Comparison of ENCODE assay signal across 21 cellular contexts in genomic region chr15:22831473-22831872, GRCh38. TPM values are rescaled to one million over a fixed set of nuclear protein-coding genes. Genes with fewer than 3 reads are reported as not detected.
DNase-seq lines count a peak whose midpoint lies in the region; ATAC-seq, FAIRE-seq and TF ChIP-seq lines count a peak whose summit lies in the region.
"Had no signal": no experiment of that assay in that cellular context is flagged by ENCODE, and none has a peak within 500 bp of the region (broad histone marks: within the 10 kb centered on the region; RNA-seq: fewer than 3 reads in every experiment).

No MANE protein-coding gene starts in this region.

- H3K9me3 Mint-ChIP-seq in WTC11: peaks cover 31% of the 10 kb centered on the region
- H3K9me3 Mint-ChIP-seq in stimulated activated naive CD8-positive, alpha-beta T cell treated with anti-CD3 and anti-CD28 coated beads, Interleukin-15, amount 100 ng/mL, for 72 hours: peaks cover 0 to 6% of the 10 kb centered on the region in 2 donors
- H3K9me3 Mint-ChIP-seq: activated T-helper 17 cell treated with anti-CD3 and anti-CD28 coated beads, Interleukin-2, amount 50 U/mL, for 72 hours; T-helper 2 cell treated with Interferon-gamma antibody and Interleukin-4, amounts not matched to agents 5 μg/mL and 100 μg/mL, for 36 hours had no signal

- peak overlapping the region; percentile 61; the same call in 1 of the 2 replicates for H3K27ac Mint-ChIP-seq in WTC11
- no peak overlapping the region for H3K27ac Mint-ChIP-seq in stimulated activated naive CD8-positive, alpha-beta T cell treated with anti-CD3 and anti-CD28 coated beads, Interleukin-15, amount 100 ng/mL, for 72 hours
- H3K27ac Mint-ChIP-seq: activated naive CD8-positive, alpha-beta T cell; activated T-helper 17 cell treated with anti-CD3 and anti-CD28 coated beads, Interleukin-2, amount 50 U/mL, for 72 hours; stimulated activated memory B cell treated with anti-CD40 and anti-IgM and Interleukin-4, amounts not matched to agents 10 μg/mL and 1 μg/mL and 100 μg/mL, for 72 hours; T-helper 2 cell treated with Interferon-gamma antibody and Interleukin-4, amounts not matched to agents 5 μg/mL and 100 μg/mL, for 36 hours had no signal

- POLR2A ChIA-PET in WTC11 (lab: Charles Lee): no interaction called here

- peaks cover 3% of the 10 kb centered on the region; the same call in 1 of the 2 replicates for H3K27me3 Mint-ChIP-seq in WTC11 (ENCODE audit: low read depth)
- H3K27me3 Mint-ChIP-seq in stimulated activated naive CD8-positive, alpha-beta T cell treated with anti-CD3 and anti-CD28 coated beads, Interleukin-15, amount 100 ng/mL, for 72 hours: no peaks in the 10 kb centered on the region
- H3K27me3 Mint-ChIP-seq: activated naive CD8-positive, alpha-beta T cell; activated T-helper 17 cell treated with anti-CD3 and anti-CD28 coated beads, Interleukin-2, amount 50 U/mL, for 72 hours; stimulated activated memory B cell treated with anti-CD40 and anti-IgM and Interleukin-4, amounts not matched to agents 10 μg/mL and 1 μg/mL and 100 μg/mL, for 72 hours had no signal

- no peak for ATAC-seq in WTC11
- ATAC-seq in stimulated activated naive CD8-positive, alpha-beta T cell treated with anti-CD3 and anti-CD28 coated beads, Interleukin-15, amount 100 ng/mL, for 72 hours: no peak
- no peak for ATAC-seq in HG02981 (IDR thresholded peaks at IDR 0.05; ENCODE audit: unreplicated experiment)
- ATAC-seq: activated T-helper 17 cell treated with anti-CD3 and anti-CD28 coated beads, Interleukin-2, amount 50 U/mL, for 72 hours; GM12878; stimulated activated memory B cell treated with anti-CD40 and anti-IgM and Interleukin-4, amounts not matched to agents 10 μg/mL and 1 μg/mL and 100 μg/mL, for 72 hours had no signal

- TF ChIP-seq CTCF in WTC11 (IDR thresholded peaks at IDR 0.05): no peak

- DNase-seq in EH (ENCODE audit: low read depth): peak; percentile 29
- DNase-seq in M059J (ENCODE audit: low read depth): peak; percentile 45
- no peak for DNase-seq in WTC11 (ENCODE audit: low spot score)
- DNase-seq in left kidney (ENCODE audit: low read depth, low spot score): peak; percentile 35
- no peak for DNase-seq in stimulated activated naive CD8-positive, alpha-beta T cell treated with anti-CD3 and anti-CD28 coated beads, Interleukin-15, amount 100 ng/mL, for 72 hours
- DNase-seq in urothelium cell line (ENCODE audit: low spot score): no peak
- no peak for DNase-seq in NCI-H526 treated with DMSO at 0.1 percent for 48 hours (lab: John Stamatoyannopoulos, UW)
- DNase-seq: DMS153; effector CD4-positive, alpha-beta T cell; islet precursor cell; NCI-H1436 treated with DMSO at 0.1 percent for 48 hours; NCI-H226; SK-N-SH; small intestine; WERI-Rb-1 had no signal

- no peak overlapping the region for H3K4me3 Mint-ChIP-seq in WTC11
- H3K4me3 Mint-ChIP-seq in stimulated activated naive CD8-positive, alpha-beta T cell treated with anti-CD3 and anti-CD28 coated beads, Interleukin-15, amount 100 ng/mL, for 72 hours: no peak overlapping the region
- H3K4me3 Mint-ChIP-seq: activated naive CD8-positive, alpha-beta T cell; activated T-helper 17 cell treated with anti-CD3 and anti-CD28 coated beads, Interleukin-2, amount 50 U/mL, for 72 hours; stimulated activated memory B cell treated with anti-CD40 and anti-IgM and Interleukin-4, amounts not matched to agents 10 μg/mL and 1 μg/mL and 100 μg/mL, for 72 hours; T-helper 2 cell treated with Interferon-gamma antibody and Interleukin-4, amounts not matched to agents 5 μg/mL and 100 μg/mL, for 36 hours had no signal

- CTCF ChIA-PET in WTC11 (lab: Charles Lee): interaction anchor here (0.7 kb wide), 1 partner anchor 23 kb away, joined by 3 read pairs; no protein-coding TSS in a partner anchor

- FAIRE-seq in urothelium cell line (lab: Jason Lieb, UNC): no peak
- FAIRE-seq: GM12878, small intestine had no signal

- H3K36me3 Mint-ChIP-seq in WTC11: peaks cover 46% of the 10 kb centered on the region

- H3K4me1 Mint-ChIP-seq in WTC11: peaks cover 55% of the 10 kb centered on the region
- no peaks in the 10 kb centered on the region for H3K4me1 Mint-ChIP-seq in stimulated activated naive CD8-positive, alpha-beta T cell treated with anti-CD3 and anti-CD28 coated beads, Interleukin-15, amount 100 ng/mL, for 72 hours
- H3K4me1 Mint-ChIP-seq: activated T-helper 17 cell treated with anti-CD3 and anti-CD28 coated beads, Interleukin-2, amount 50 U/mL, for 72 hours; stimulated activated memory B cell treated with anti-CD40 and anti-IgM and Interleukin-4, amounts not matched to agents 10 μg/mL and 1 μg/mL and 100 μg/mL, for 72 hours had no signal

TF ChIP-seq in WTC11, 78 proteins besides CTCF, POLR2A, EP300 and RAD21:
- no peak for TF ChIP-seq USF2 (CRISPR knock-in tag; IDR thresholded peaks at IDR 0.05)
- no peak for TF ChIP-seq EMX1 (CRISPR knock-in tag; IDR thresholded peaks at IDR 0.05)
- TF ChIP-seq ZNF317 (CRISPR knock-in tag; IDR thresholded peaks at IDR 0.05; ENCODE audit: borderline replicate concordance, low read depth): no peak
- TF ChIP-seq PRRX2 (CRISPR knock-in tag; IDR thresholded peaks at IDR 0.05): no peak
- no peak for TF ChIP-seq ZMAT4 (CRISPR knock-in tag; IDR thresholded peaks at IDR 0.05)
- no peak for TF ChIP-seq IRF2 (CRISPR knock-in tag; IDR thresholded peaks at IDR 0.05; ENCODE audit: borderline replicate concordance, low read depth)
- no peak for TF ChIP-seq MYBL2 (CRISPR knock-in tag; IDR thresholded peaks at IDR 0.05)
- no peak for TF ChIP-seq ZNF263 (CRISPR knock-in tag; IDR thresholded peaks at IDR 0.05; ENCODE audit: low read depth)
- no peak for TF ChIP-seq ZNF671 (CRISPR knock-in tag; IDR thresholded peaks at IDR 0.05)
- no peak for TF ChIP-seq NR1H2 (CRISPR knock-in tag; IDR thresholded peaks at IDR 0.05)
- TF ChIP-seq CDX4 (CRISPR knock-in tag; IDR thresholded peaks at IDR 0.05; ENCODE audit: borderline replicate concordance): no peak
- no peak for TF ChIP-seq GABPB1 (CRISPR knock-in tag; IDR thresholded peaks at IDR 0.05)
- no peak for TF ChIP-seq USF1 (CRISPR knock-in tag; IDR thresholded peaks at IDR 0.05)
- no peak for TF ChIP-seq ERG (CRISPR knock-in tag; IDR thresholded peaks at IDR 0.05)
- TF ChIP-seq E2F4 (CRISPR knock-in tag; IDR thresholded peaks at IDR 0.05; ENCODE audit: borderline replicate concordance, low read depth): no peak
- TF ChIP-seq GRHL2 (CRISPR knock-in tag; IDR thresholded peaks at IDR 0.05; ENCODE audit: insufficient replicate concordance, severe bottlenecking): no peak

RNA-seq across cellular contexts. Expression of gene NIPA2, which starts 7.0 kb away (rescaled TPM):
- 99.7 and 120 TPM in 2 replicates for total RNA-seq in M059J (2014; rRNA removed; shearing (Covaris generic))
- 68.9 to 79.5 TPM (median 69.4 TPM) in 3 replicates for total RNA-seq in WTC11 (2021)

RNA-seq across cellular contexts. Expression of gene NIPA1, which starts 45.0 kb away (rescaled TPM):
- 14.6 and 26.3 TPM in 2 replicates for total RNA-seq in M059J (2014; rRNA removed; shearing (Covaris generic))
- 19.0 to 22.4 TPM (median 19.9 TPM) in 3 replicates for total RNA-seq in WTC11 (2021)

Comparison
In these comparisons a context has a peak if more than half of its experiments do, and no peak if none do; other contexts are left out.
1. DNase-seq: peak in EH (single experiment), M059J (single experiment) and left kidney (single experiment); none in WTC11 (single experiment), stimulated activated naive CD8-positive, alpha-beta T cell treated with anti-CD3 and anti-CD28 coated beads, Interleukin-15, amount 100 ng/mL, for 72 hours (0 of 2), urothelium cell line (single experiment) and NCI-H526 treated with DMSO at 0.1 percent for 48 hours (single experiment).